16 cellular contexts compared by ENCODE assay signal in genomic region chr1:108668777-108669176, GRCh38. TPM values are rescaled to one million over a fixed set of nuclear protein-coding genes. Genes with fewer than 3 reads are reported as not detected.
A peak's percentile ranks its signal among the peaks of the same experiment; 100 is the strongest.
DNase-seq lines count a peak whose midpoint lies in the region; ATAC-seq lines count a peak whose summit lies in the region.
"Had no signal": no experiment of that assay in that cellular context is flagged by ENCODE, and none has a peak within 500 bp of the region (broad histone marks: within the 10 kb centered on the region; RNA-seq: fewer than 3 reads in every experiment).

No MANE protein-coding gene starts in this region.

- peaks cover 14% of the 10 kb centered on the region for H3K4me1 Mint-ChIP-seq in activated CD4-positive, alpha-beta T cell treated with anti-CD3 and anti-CD28 coated beads, Interleukin-2, amount 10 ng/mL, durations not matched to agents 24 days and 14 days
- H3K4me1 Mint-ChIP-seq in stimulated activated naive CD8-positive, alpha-beta T cell treated with anti-CD3 and anti-CD28 coated beads, Interleukin-15, Interleukin-2, amounts not matched to agents 100 ng/mL and 50 ng/mL, for 24 hours (ENCODE audit: low read depth), result peaks cover 27% of the 10 kb centered on the region
- peaks cover 10% of the 10 kb centered on the region in 2 donors for H3K4me1 Mint-ChIP-seq in effector memory CD8-positive, alpha-beta T cell (ENCODE audit: low read depth in 2 of 2)
- H3K4me1 Mint-ChIP-seq: B cell had no signal

- H3K27me3 Mint-ChIP-seq in activated CD4-positive, alpha-beta T cell treated with anti-CD3 and anti-CD28 coated beads, Interleukin-2, amount 10 ng/mL, durations not matched to agents 24 days and 14 days, result peaks cover 12% of the 10 kb centered on the region
- H3K27me3 Mint-ChIP-seq in stimulated activated naive CD8-positive, alpha-beta T cell treated with anti-CD3 and anti-CD28 coated beads, Interleukin-15, Interleukin-2, amounts not matched to agents 100 ng/mL and 50 ng/mL, for 24 hours, result no peaks in the 10 kb centered on the region
- H3K27me3 Mint-ChIP-seq in effector memory CD8-positive, alpha-beta T cell, result peaks cover 0 to 12% of the 10 kb centered on the region in 2 donors

- peak overlapping the region; percentile 21 for H3K27ac Mint-ChIP-seq in activated CD4-positive, alpha-beta T cell treated with anti-CD3 and anti-CD28 coated beads, Interleukin-2, amount 10 ng/mL, durations not matched to agents 24 days and 14 days
- peak overlapping the region; percentile 77 for H3K27ac Mint-ChIP-seq in stimulated activated naive CD8-positive, alpha-beta T cell treated with anti-CD3 and anti-CD28 coated beads, Interleukin-15, Interleukin-2, amounts not matched to agents 100 ng/mL and 50 ng/mL, for 24 hours
- H3K27ac Mint-ChIP-seq in effector memory CD8-positive, alpha-beta T cell, result peak overlapping the region; percentile 6 to 15
- H3K27ac Mint-ChIP-seq: B cell; CD8-positive, alpha-beta T cell had no signal

- no peak overlapping the region for H3K4me3 Mint-ChIP-seq in activated CD4-positive, alpha-beta T cell treated with anti-CD3 and anti-CD28 coated beads, Interleukin-2, amount 10 ng/mL, durations not matched to agents 24 days and 14 days
- H3K4me3 Mint-ChIP-seq in stimulated activated naive CD8-positive, alpha-beta T cell treated with anti-CD3 and anti-CD28 coated beads, Interleukin-15, Interleukin-2, amounts not matched to agents 100 ng/mL and 50 ng/mL, for 24 hours, result no peak overlapping the region
- H3K4me3 Mint-ChIP-seq in effector memory CD8-positive, alpha-beta T cell, result no peak overlapping the region
- H3K4me3 Mint-ChIP-seq: B cell; CD4-positive, CD25-positive, alpha-beta regulatory T cell had no signal

- H3K9me3 Mint-ChIP-seq in activated CD4-positive, alpha-beta T cell treated with anti-CD3 and anti-CD28 coated beads, Interleukin-2, amount 10 ng/mL, durations not matched to agents 24 days and 14 days, result peaks cover 12% of the 10 kb centered on the region
- no peaks in the 10 kb centered on the region for H3K9me3 Mint-ChIP-seq in stimulated activated naive CD8-positive, alpha-beta T cell treated with anti-CD3 and anti-CD28 coated beads, Interleukin-15, Interleukin-2, amounts not matched to agents 100 ng/mL and 50 ng/mL, for 24 hours
- H3K9me3 Mint-ChIP-seq in effector memory CD8-positive, alpha-beta T cell, result no peaks in the 10 kb centered on the region
- H3K9me3 Mint-ChIP-seq: CD4-positive, CD25-positive, alpha-beta regulatory T cell; CD8-positive, alpha-beta T cell had no signal

- no peaks in the 10 kb centered on the region for H3K36me3 Mint-ChIP-seq in activated CD4-positive, alpha-beta T cell treated with anti-CD3 and anti-CD28 coated beads, Interleukin-2, amount 10 ng/mL, durations not matched to agents 24 days and 14 days (ENCODE audit: low read depth)
- no peaks in the 10 kb centered on the region for H3K36me3 Mint-ChIP-seq in stimulated activated naive CD8-positive, alpha-beta T cell treated with anti-CD3 and anti-CD28 coated beads, Interleukin-15, Interleukin-2, amounts not matched to agents 100 ng/mL and 50 ng/mL, for 24 hours (ENCODE audit: low read depth)
- no peaks in the 10 kb centered on the region for H3K36me3 Mint-ChIP-seq in effector memory CD8-positive, alpha-beta T cell (ENCODE audit: insufficient read depth)

- ATAC-seq in stimulated activated naive CD8-positive, alpha-beta T cell treated with anti-CD3 and anti-CD28 coated beads, Interleukin-15, Interleukin-2, amounts not matched to agents 100 U/mL and 50 U/mL, for 24 hours, result no peak
- no peak for ATAC-seq in effector memory CD8-positive, alpha-beta T cell (replicated peaks)
- ATAC-seq in HG03135 (IDR thresholded peaks at IDR 0.05; ENCODE audit: unreplicated experiment), result no peak
- ATAC-seq: CD8-positive, alpha-beta T cell had no signal

- no peak for DNase-seq in activated CD4-positive, alpha-beta T cell treated with anti-CD3 and anti-CD28 coated beads, Interleukin-2, amount 10 ng/mL, durations not matched to agents 24 days and 14 days
- DNase-seq in activated CD4-positive, alpha-beta T cell treated with anti-CD3 and anti-CD28 coated beads for 4 hours, result no peak
- DNase-seq in stimulated activated naive CD8-positive, alpha-beta T cell treated with anti-CD3 and anti-CD28 coated beads, Interleukin-15, Interleukin-2, amounts not matched to agents 100 U/mL and 50 U/mL, for 24 hours, result no peak
- DNase-seq in effector memory CD8-positive, alpha-beta T cell, result no peak
- DNase-seq in stimulated activated CD4-positive, alpha-beta T cell treated with anti-CD3 and anti-CD28 coated beads, Interleukin-2, amount 100 ng/mL, for 24 hours, result no peak
- DNase-seq: Caco-2; CD4-positive, CD25-positive, alpha-beta regulatory T cell; CD8-positive, alpha-beta T cell; DMS153; DND-41; GM23248; H7; HCEC 1CT had no signal

- intact Hi-C loops in activated CD4-positive, alpha-beta T cell treated with anti-CD3 and anti-CD28 coated beads, Interleukin-2, amount 10 ng/mL, durations not matched to agents 24 days and 14 days (cut with micrococcal nuclease), result no loop called here

RNA-seq across cellular contexts. Expression of gene HENMT1, which starts 7.9 kb away (rescaled TPM):
- total RNA-seq in activated CD4-positive, alpha-beta T cell treated with anti-CD3 and anti-CD28 coated beads, Interleukin-2, amount 10 ng/mL, durations not matched to agents 24 days and 14 days, result 17.5 and 17.7 TPM in 2 replicates

RNA-seq across cellular contexts. Expression of gene PRPF38B, which starts 23.3 kb away (rescaled TPM):
- total RNA-seq in activated CD4-positive, alpha-beta T cell treated with anti-CD3 and anti-CD28 coated beads, Interleukin-2, amount 10 ng/mL, durations not matched to agents 24 days and 14 days, result 89.2 and 90.3 TPM in 2 replicates

RNA-seq across cellular contexts. Expression of gene FNDC7, which starts 43.9 kb away (rescaled TPM):
- total RNA-seq in activated CD4-positive, alpha-beta T cell treated with anti-CD3 and anti-CD28 coated beads, Interleukin-2, amount 10 ng/mL, durations not matched to agents 24 days and 14 days, result not detected in 2 replicates
- total RNA-seq: Caco-2, GM23248 had no signal

Comparison
In these comparisons a context has a peak if more than half of its experiments do, and no peak if none do; other contexts are left out.
1. H3K27ac Mint-ChIP-seq: peak in every context shown above with its lines; median percentile 77 in stimulated activated naive CD8-positive, alpha-beta T cell treated with anti-CD3 and anti-CD28 coated beads, Interleukin-15, Interleukin-2, amounts not matched to agents 100 ng/mL and 50 ng/mL, for 24 hours; 21 in activated CD4-positive, alpha-beta T cell treated with anti-CD3 and anti-CD28 coated beads, Interleukin-2, amount 10 ng/mL, durations not matched to agents 24 days and 14 days; 10 in effector memory CD8-positive, alpha-beta T cell.